Comparison of ENCODE assay signal across 11 cellular contexts in genomic region chr13:78742659-78743058, GRCh38.
"Had no signal": no experiment of that assay in that cellular context is flagged by ENCODE, and none has a peak within 500 bp of the region (broad histone marks: within the 10 kb centered on the region; RNA-seq: fewer than 3 reads in every experiment).

No MANE protein-coding gene starts in this region.

- H3K4me1 ChIP-seq: heart right ventricle, sigmoid colon had no signal

- H3K9me3 ChIP-seq: heart right ventricle, sigmoid colon had no signal

- DNase-seq: activated CD4-positive, alpha-beta T cell treated with anti-CD3 and anti-CD28 coated beads for 4 hours; activated CD8-positive, alpha-beta T cell treated with anti-CD3 and anti-CD28 coated beads, Interleukin-2, amount 10 ng/mL, durations not matched to agents 7 days and 5 days; activated naive CD4-positive, alpha-beta T cell treated with anti-CD3 and anti-CD28 coated beads for 36 hours; effector CD4-positive, alpha-beta T cell; foreskin melanocyte; heart right ventricle; sigmoid colon; stimulated activated CD4-positive, alpha-beta T cell treated with anti-CD3 and anti-CD28 coated beads, Interleukin-2, amount 100 ng/mL, for 24 hours; stimulated activated naive CD4-positive, alpha-beta T cell; trophoblast cell; WERI-Rb-1 had no signal

- H3K36me3 ChIP-seq: heart right ventricle, sigmoid colon, WERI-Rb-1 had no signal

- H3K27ac ChIP-seq: heart right ventricle, sigmoid colon, WERI-Rb-1 had no signal

- H3K27me3 ChIP-seq: sigmoid colon had no signal

- H3K4me3 ChIP-seq: heart right ventricle, sigmoid colon had no signal
